In genomic region chr14:104930526-104931322, GRCh38 we compare ENCODE assay signal across 1 cellular context.
TF ChIP-seq lines count a peak whose summit lies in the region.

No MANE protein-coding gene starts in this region.

TF ChIP-seq in WTC11, 78 proteins besides CTCF, POLR2A, EP300 and RAD21 (continued from another document):
- TF ChIP-seq ZNF512 (CRISPR knock-in tag; IDR thresholded peaks at IDR 0.05; ENCODE audit: borderline replicate concordance) (no peak), SOX15 (CRISPR knock-in tag; IDR thresholded peaks at IDR 0.05) (no peak), ERG (CRISPR knock-in tag; IDR thresholded peaks at IDR 0.05) (no peak), ZSCAN18 (CRISPR knock-in tag; IDR thresholded peaks at IDR 0.05) (no peak), ATF1 (CRISPR knock-in tag; IDR thresholded peaks at IDR 0.05) (no peak), SMAD4 (CRISPR knock-in tag; IDR thresholded peaks at IDR 0.05) (no peak), TEAD4 (CRISPR knock-in tag; IDR thresholded peaks at IDR 0.05) (no peak)
TF ChIP-seq in WTC11: peak in this region for 0.
